In the genomic region with DNA sequence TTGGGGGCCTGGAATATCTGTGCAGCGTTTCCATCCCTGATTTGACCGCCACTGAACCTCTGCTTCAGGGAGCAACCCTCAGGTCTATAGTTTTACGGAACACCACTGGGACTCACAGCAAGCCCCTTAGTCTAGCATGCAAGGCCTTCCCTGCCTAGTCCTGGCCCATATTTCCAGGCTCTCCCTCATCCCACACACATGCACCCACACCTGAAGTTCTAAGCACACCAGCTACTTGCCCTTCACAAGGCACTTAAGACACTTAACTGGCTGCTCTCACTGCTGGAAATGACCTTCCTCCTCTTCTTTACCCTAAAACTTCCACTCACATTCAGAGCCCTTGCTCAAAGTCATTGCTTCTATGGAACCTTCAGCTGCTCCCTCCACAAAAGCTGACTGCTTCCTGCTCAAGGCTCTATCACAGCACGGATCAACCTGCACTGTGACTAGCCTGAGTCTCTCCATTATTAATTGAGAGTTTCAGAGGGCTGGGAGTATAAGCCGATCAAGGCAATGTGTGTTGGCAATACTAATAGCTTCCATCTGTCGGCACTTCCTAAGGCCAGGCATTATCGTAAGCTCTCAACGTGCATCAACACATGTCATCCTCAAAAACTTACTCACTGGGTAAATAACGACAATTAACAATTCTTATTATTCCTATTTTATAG, we compare ENCODE assay signal across 12 cellular contexts.
DNase-seq lines count a peak whose midpoint lies in the region; ATAC-seq and TF ChIP-seq lines count a peak whose summit lies in the region.
"Had no signal": no experiment of that assay in that cellular context is flagged by ENCODE, and none has a peak within 500 bp of the region (broad histone marks: within the 10 kb centered on the region; RNA-seq: fewer than 3 reads in every experiment).

No MANE protein-coding gene starts in this region.

- no peaks in the 10 kb centered on the region for H3K27me3 ChIP-seq in WERI-Rb-1 (ENCODE audit: insufficient read depth, low read depth, severe bottlenecking)
- H3K27me3 ChIP-seq: BE2C had no signal

- no peaks in the 10 kb centered on the region for H3K36me3 ChIP-seq in WERI-Rb-1
- H3K36me3 ChIP-seq: BE2C had no signal

- TF ChIP-seq CTCF in WERI-Rb-1 (IDR thresholded peaks at IDR 0.05; ENCODE audit: low read depth, low read length), result no peak

- DNase-seq in D341Med (ENCODE audit: low spot score) (peak; percentile 78), NCI-H1694 treated with DMSO at 0.1 percent for 48 hours (lab: John Stamatoyannopoulos, UW) (peak; percentile 13), WERI-Rb-1 (peak; percentile 87), SW480 (ENCODE audit: low spot score) (no peak), COR-L47 (lab: John Stamatoyannopoulos, UW) (no peak)
- DNase-seq in activated CD8-positive, alpha-beta memory T cell treated with anti-CD3 and anti-CD28 coated beads for 24 hours, result no peak
- DNase-seq: BE2C; CD8-positive, alpha-beta memory T cell; DMS79; H7 had no signal

- no peak for ATAC-seq in HG02759 (IDR thresholded peaks at IDR 0.05; ENCODE audit: unreplicated experiment)
- ATAC-seq: GM12878 had no signal

- peak overlapping the region; percentile 70 for H3K27ac ChIP-seq in WERI-Rb-1

- H3K4me3 ChIP-seq in WERI-Rb-1 (ENCODE audit: low read depth, low read length), result no peak overlapping the region
- H3K4me3 ChIP-seq: GM12878 had no signal

- no peaks in the 10 kb centered on the region for H3K9me3 ChIP-seq in WERI-Rb-1 (ENCODE audit: severe bottlenecking)
- H3K9me3 ChIP-seq: BE2C had no signal

Comparison
In these comparisons a context has a peak if more than half of its experiments do, and no peak if none do; other contexts are left out.
1. DNase-seq: peak in D341Med (single experiment), NCI-H1694 treated with DMSO at 0.1 percent for 48 hours (single experiment) and WERI-Rb-1 (single experiment); none in SW480 (single experiment), COR-L47 (single experiment) and activated CD8-positive, alpha-beta memory T cell treated with anti-CD3 and anti-CD28 coated beads for 24 hours (single experiment).